8 cellular contexts compared by ENCODE assay signal in the genomic region with DNA sequence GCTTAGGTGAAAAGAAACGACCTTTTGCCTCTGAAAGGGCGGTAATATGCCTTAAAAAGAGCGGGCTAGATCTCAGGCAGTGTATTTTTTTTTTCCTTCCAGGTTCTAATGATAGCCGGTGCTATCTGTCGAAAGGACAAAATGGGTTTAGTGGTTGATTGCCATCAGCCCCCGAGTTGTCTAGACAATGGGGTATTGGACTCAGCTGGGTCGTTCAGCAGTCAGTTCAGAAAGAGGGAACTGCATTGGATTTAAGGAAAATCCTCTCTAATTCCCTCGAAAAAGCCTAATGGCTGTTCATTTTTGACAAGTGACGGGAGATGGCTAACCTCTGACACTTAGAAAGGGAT. TPM values are rescaled to one million over a fixed set of nuclear protein-coding genes. Genes with fewer than 3 reads are reported as not detected.
DNase-seq lines count a peak whose midpoint lies in the region; ATAC-seq and TF ChIP-seq lines count a peak whose summit lies in the region.

No MANE protein-coding gene starts in this region.

- POLR2A ChIA-PET in WTC11 (lab: Charles Lee), result interaction anchor here (1.0 kb wide), 1 partner anchor 16 kb away, joined by 4 read pairs; no protein-coding TSS in a partner anchor

- CTCF ChIA-PET in WTC11 (lab: Charles Lee), result interaction anchor here (1.1 to 2.8 kb wide), 7 partner anchors 9 to 251 kb away, joined by 3 to 11 read pairs (median 4); partner anchors contain the start of genes EEF1AKMT4 and PARL

- peak overlapping the region; percentile 58; the same call in 1 of the 2 replicates for H3K27ac Mint-ChIP-seq in WTC11

- no peak for DNase-seq in HAP-1 (ENCODE audit: low spot score in 2 of 2)
- no peak for DNase-seq in WTC11 (ENCODE audit: low spot score)
- DNase-seq in hepatocyte (ENCODE audit: low spot score), result no peak
- DNase-seq in smooth muscle cell (lab: John Stamatoyannopoulos, UW; ENCODE audit: unreplicated experiment), result no peak
- DNase-seq in foreskin melanocyte, result no peak
- no peak for DNase-seq in kidney glomerular epithelial cell (lab: John Stamatoyannopoulos, UW)
- DNase-seq in SKM-1 (lab: John Stamatoyannopoulos, UW; ENCODE audit: unreplicated experiment), result no peak

- in situ Hi-C loops in HAP-1 (cut with MboI; ENCODE audit: low sequenced_read_pairs), result no loop called here

- ATAC-seq in WTC11 (no peak), GM21423 (IDR thresholded peaks at IDR 0.05; ENCODE audit: unreplicated experiment) (no peak)

- H3F3A ChIP-seq in smooth muscle cell (ENCODE audit: low read depth), result peaks cover 7% of the 10 kb centered on the region

- H3K36me3 Mint-ChIP-seq in WTC11, result peaks cover 13% of the 10 kb centered on the region

- H4K20me1 ChIP-seq in hepatocyte (ENCODE audit: insufficient read depth, poor library complexity, severe bottlenecking) (peaks cover 8% of the 10 kb centered on the region), smooth muscle cell (ENCODE audit: low read depth) (peaks cover 8% of the 10 kb centered on the region)

- peaks cover 29% of the 10 kb centered on the region for H3K36me3 ChIP-seq in HAP-1 (replicated peaks)
- no peaks in the 10 kb centered on the region for H3K36me3 ChIP-seq in hepatocyte (replicated peaks; ENCODE audit: insufficient read depth, low read depth)
- no peaks in the 10 kb centered on the region for H3K36me3 ChIP-seq in smooth muscle cell (ENCODE audit: low read depth)

- peak overlapping the region; percentile 82 for H3K9ac ChIP-seq in smooth muscle cell (ENCODE audit: low read depth)

- TF ChIP-seq CTCF in WTC11 (IDR thresholded peaks at IDR 0.05) (no peak), hepatocyte (IDR thresholded peaks at IDR 0.05; ENCODE audit: poor library complexity) (no peak), smooth muscle cell (IDR thresholded peaks at IDR 0.05; ENCODE audit: borderline replicate concordance, insufficient read depth, poor library complexity, severe bottlenecking) (no peak)

- WGBS in hepatocyte (ENCODE audit: low lambda C conversion rate, missing lambda C conversion rate), result 2% methylated on average over 9 of the region's 9 CpGs
- 6% methylated on average over 9 of the region's 9 CpGs for WGBS in smooth muscle cell (ENCODE audit: low lambda C conversion rate)

- no peaks in the 10 kb centered on the region for H3K27me3 Mint-ChIP-seq in WTC11 (ENCODE audit: low read depth)

- H3K9me3 ChIP-seq in HAP-1, result no peaks in the 10 kb centered on the region
- H3K9me3 ChIP-seq in hepatocyte (ENCODE audit: low read depth), result no peaks in the 10 kb centered on the region
- H3K9me3 ChIP-seq in smooth muscle cell (replicated peaks; ENCODE audit: low read depth), result no peaks in the 10 kb centered on the region

- H3K4me1 ChIP-seq in HAP-1 (peaks cover 16% of the 10 kb centered on the region), hepatocyte (ENCODE audit: insufficient read depth) (peaks cover 14% of the 10 kb centered on the region), smooth muscle cell (ENCODE audit: low read depth) (peaks cover 11% of the 10 kb centered on the region)

- H3K4me3 ChIP-seq in HAP-1 (peak overlapping the region; percentile 97), hepatocyte (peak overlapping the region; percentile 90), smooth muscle cell (peak overlapping the region; percentile 81)

- H3K27ac ChIP-seq in hepatocyte (peak overlapping the region; percentile 88), smooth muscle cell (ENCODE audit: low read depth) (peak overlapping the region; percentile 21)

- peak overlapping the region; percentile 99 for H2AFZ ChIP-seq in hepatocyte
- peak overlapping the region; percentile 97 for H2AFZ ChIP-seq in smooth muscle cell (ENCODE audit: low read depth)

- no peaks in the 10 kb centered on the region for H3K9me3 Mint-ChIP-seq in WTC11

- H3K4me2 ChIP-seq in hepatocyte, result peak overlapping the region; percentile 93
- H3K4me2 ChIP-seq in smooth muscle cell, result peak overlapping the region; percentile 86

- H3K27me3 ChIP-seq in HAP-1 (ENCODE audit: low read depth) (no peaks in the 10 kb centered on the region), hepatocyte (no peaks in the 10 kb centered on the region), smooth muscle cell (ENCODE audit: low read depth) (no peaks in the 10 kb centered on the region)

- peaks cover 20% of the 10 kb centered on the region for H3K4me1 Mint-ChIP-seq in WTC11

- H3K79me2 ChIP-seq in hepatocyte (peaks cover 50% of the 10 kb centered on the region), smooth muscle cell (ENCODE audit: low read depth) (peaks cover 48% of the 10 kb centered on the region)

- peak overlapping the region; percentile 94 for H3K4me3 Mint-ChIP-seq in WTC11

- H3K9me2 ChIP-seq in hepatocyte (replicated peaks; ENCODE audit: insufficient read depth), result no peaks in the 10 kb centered on the region

TF ChIP-seq in WTC11, 78 proteins besides CTCF, POLR2A, EP300 and RAD21 (continues in another document):
- TF ChIP-seq ELF4 (CRISPR knock-in tag; IDR thresholded peaks at IDR 0.05; ENCODE audit: low read depth), result no peak
- no peak for TF ChIP-seq JUN (CRISPR knock-in tag; IDR thresholded peaks at IDR 0.05)
- no peak for TF ChIP-seq MXD4 (CRISPR knock-in tag; IDR thresholded peaks at IDR 0.05; ENCODE audit: borderline replicate concordance)
- TF ChIP-seq MLX (CRISPR knock-in tag; IDR thresholded peaks at IDR 0.05), result no peak
- TF ChIP-seq TCF7 (CRISPR knock-in tag; IDR thresholded peaks at IDR 0.05; ENCODE audit: low read depth), result no peak
- TF ChIP-seq PRDM15 (CRISPR knock-in tag; IDR thresholded peaks at IDR 0.05), result no peak
- TF ChIP-seq NR1H2 (CRISPR knock-in tag; IDR thresholded peaks at IDR 0.05), result no peak
- no peak for TF ChIP-seq FOXJ3 (CRISPR knock-in tag; IDR thresholded peaks at IDR 0.05; ENCODE audit: borderline replicate concordance)
- no peak for TF ChIP-seq ZBTB21 (CRISPR knock-in tag; IDR thresholded peaks at IDR 0.05; ENCODE audit: borderline replicate concordance)
- no peak for TF ChIP-seq FOXK1 (CRISPR knock-in tag; IDR thresholded peaks at IDR 0.05)
- no peak for TF ChIP-seq ZNF423 (CRISPR knock-in tag; IDR thresholded peaks at IDR 0.05)
- TF ChIP-seq GABPB1 (CRISPR knock-in tag; IDR thresholded peaks at IDR 0.05), result no peak
- no peak for TF ChIP-seq ZNF263 (CRISPR knock-in tag; IDR thresholded peaks at IDR 0.05; ENCODE audit: low read depth)
- TF ChIP-seq CBFB (CRISPR knock-in tag; IDR thresholded peaks at IDR 0.05; ENCODE audit: low read depth), result no peak

RNA-seq across cellular contexts. Expression of gene EIF2B5, which starts 0.7 kb away (rescaled TPM):
- 36.6 to 42.3 TPM (median 38.0 TPM) in 3 replicates for total RNA-seq in WTC11 (2021)
- 34.6 and 35.0 TPM in 2 replicates for total RNA-seq in hepatocyte
- polyA plus RNA-seq in hepatocyte, result 35.6 and 41.0 TPM in 2 replicates
- total RNA-seq in smooth muscle cell, result 23.5 and 25.3 TPM in 2 replicates
- 32.3 and 50.4 TPM in 2 replicates for polyA plus RNA-seq in smooth muscle cell

RNA-seq across cellular contexts. Expression of gene DVL3, which starts 19.3 kb away (rescaled TPM):
- 64.5 to 76.2 TPM (median 66.5 TPM) in 3 replicates for total RNA-seq in WTC11 (2021)
- 45.9 and 49.1 TPM in 2 replicates for total RNA-seq in hepatocyte
- 121 and 154 TPM in 2 replicates for polyA plus RNA-seq in hepatocyte
- total RNA-seq in smooth muscle cell, result 40.2 and 42.5 TPM in 2 replicates
- 87.7 and 122 TPM in 2 replicates for polyA plus RNA-seq in smooth muscle cell

RNA-seq across cellular contexts. Expression of gene AP2M1, which starts 38.8 kb away (rescaled TPM):
- total RNA-seq in WTC11 (2021) (370 to 399 TPM (median 383 TPM) in 3 replicates), hepatocyte (222 and 243 TPM in 2 replicates), smooth muscle cell (444 and 464 TPM in 2 replicates)
- polyA plus RNA-seq in hepatocyte (389 and 436 TPM in 2 replicates), smooth muscle cell (772 and 784 TPM in 2 replicates)

RNA-seq across cellular contexts. Expression of gene HTR3E, which starts 39.0 kb away (rescaled TPM):
- not detected in 3 replicates for total RNA-seq in WTC11 (2021)
- not detected in 2 replicates for total RNA-seq in hepatocyte
- not detected in 2 replicates for polyA plus RNA-seq in hepatocyte
- total RNA-seq in smooth muscle cell, result not detected in 2 replicates
- not detected in 2 replicates for polyA plus RNA-seq in smooth muscle cell

RNA-seq across cellular contexts. Expression of gene ABCF3, which starts 50.1 kb away (rescaled TPM):
- total RNA-seq in WTC11 (2021) (49.7 to 63.6 TPM (median 50.0 TPM) in 3 replicates), hepatocyte (31.6 and 33.1 TPM in 2 replicates), smooth muscle cell (34.6 and 40.4 TPM in 2 replicates)
- polyA plus RNA-seq in hepatocyte (62.7 and 68.8 TPM in 2 replicates), smooth muscle cell (46.3 and 69.1 TPM in 2 replicates)
